Comparison of ENCODE assay signal across 29 cellular contexts in the genomic region with DNA sequence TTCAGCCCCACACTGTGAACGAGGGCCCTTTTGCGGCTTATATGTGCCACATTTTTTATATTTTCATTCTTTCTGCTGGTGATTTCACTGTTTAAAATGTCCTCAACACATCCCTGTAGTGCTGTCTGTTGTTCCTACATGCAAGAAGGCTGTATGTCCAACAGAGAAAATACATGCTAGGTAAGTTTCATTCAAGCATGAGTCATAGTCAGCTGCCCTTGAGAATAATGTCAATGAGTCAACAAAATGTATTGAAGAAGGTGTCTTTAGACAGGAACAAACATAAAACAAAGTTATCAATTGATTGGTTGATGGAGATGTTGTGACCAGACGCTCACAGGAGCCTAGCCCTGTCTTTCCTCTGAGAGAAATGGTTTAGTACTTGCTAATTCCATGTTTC.
DNase-seq lines count a peak whose midpoint lies in the region; ATAC-seq and TF ChIP-seq lines count a peak whose summit lies in the region.
"Had no signal": no experiment of that assay in that cellular context is flagged by ENCODE, and none has a peak within 500 bp of the region (broad histone marks: within the 10 kb centered on the region; RNA-seq: fewer than 3 reads in every experiment).

No MANE protein-coding gene starts in this region.

- H2AFZ ChIP-seq in smooth muscle cell (ENCODE audit: low read depth): no peak overlapping the region

- H3K4me3 ChIP-seq in RWPE2 (ENCODE audit: severe bottlenecking) (no peak overlapping the region), epithelial cell of proximal tubule (ENCODE audit: low read depth, low read length) (no peak overlapping the region), smooth muscle cell (no peak overlapping the region), mucosa of descending colon (no peak overlapping the region)
- H3K4me3 ChIP-seq: cardiac muscle cell, GM12878, lung, psoas muscle, thoracic aorta had no signal

- no peak overlapping the region for H3K4me2 ChIP-seq in smooth muscle cell

- no peak overlapping the region for H3K27ac ChIP-seq in RWPE2 (ENCODE audit: poor library complexity, severe bottlenecking)
- peak overlapping the region; percentile 43 for H3K27ac ChIP-seq in smooth muscle cell (ENCODE audit: low read depth)
- H3K27ac ChIP-seq: cardiac muscle cell, psoas muscle, thoracic aorta had no signal

- ATAC-seq in RWPE2 (ENCODE audit: low read depth) (peak; percentile 71), mucosa of descending colon (no peak), HG02840 (IDR thresholded peaks at IDR 0.05; ENCODE audit: low FRiP score, unreplicated experiment) (no peak)
- ATAC-seq: CD8-positive, alpha-beta T cell; GM12878; psoas muscle; T-cell had no signal

- H3K79me2 ChIP-seq in smooth muscle cell (ENCODE audit: low read depth): no peaks in the 10 kb centered on the region

- DNase-seq in NCI-H510A treated with DMSO at 0.1 percent for 48 hours (lab: John Stamatoyannopoulos, UW) (peak; percentile 32), NCI-H510A (lab: John Stamatoyannopoulos, UW) (no peak), RWPE2 (ENCODE audit: low spot score) (no peak), epithelial cell of proximal tubule (ENCODE audit: low read depth) (peak; percentile 36), smooth muscle cell (lab: John Stamatoyannopoulos, UW; ENCODE audit: unreplicated experiment) (no peak), mucosa of descending colon (no peak), NCI-H2107 treated with DMSO at 0.1 percent for 48 hours (lab: John Stamatoyannopoulos, UW; ENCODE audit: unreplicated experiment) (no peak)
- DNase-seq: 8988T; activated CD4-positive, alpha-beta T cell treated with anti-CD3 and anti-CD28 coated beads for 1 hour; activated gamma-delta T cell treated with Interleukin-2 at 50 U/mL for 16 hours; activated T-cell treated with anti-CD3 and anti-CD28 coated beads, Interleukin-2, amount 50 U/mL, for 1 hour; AML-193; CD8-positive, alpha-beta T cell; DMS79 treated with DMSO at 0.1 percent for 48 hours; hippocampal formation; kidney; NCI-H1105; NCI-H2081 treated with DMSO at 0.1 percent for 48 hours; NCI-H524 treated with DMSO at 0.1 percent for 48 hours; psoas muscle; small intestine; stimulated activated CD4-positive, alpha-beta T cell treated with anti-CD3 and anti-CD28 coated beads, Interleukin-4, amount 100 ng/mL, for 24 hours; stimulated activated naive CD4-positive, alpha-beta T cell treated with Interleukin-2 at 50 U/mL for 16 hours; T-cell had no signal

- H3K36me3 ChIP-seq in RWPE2 (ENCODE audit: low read depth): no peaks in the 10 kb centered on the region
- no peaks in the 10 kb centered on the region for H3K36me3 ChIP-seq in smooth muscle cell (ENCODE audit: low read depth)
- H3K36me3 ChIP-seq in mucosa of descending colon (ENCODE audit: low read depth): no peaks in the 10 kb centered on the region
- H3K36me3 ChIP-seq: cardiac muscle cell, thoracic aorta had no signal

- no peak for TF ChIP-seq CTCF in RWPE2 (IDR thresholded peaks at IDR 0.05; ENCODE audit: poor library complexity, severe bottlenecking)
- no peak for TF ChIP-seq CTCF in epithelial cell of proximal tubule (conservative IDR thresholded peaks at IDR 0.05; ENCODE audit: low read depth, low read length)
- TF ChIP-seq CTCF in smooth muscle cell (IDR thresholded peaks at IDR 0.05; ENCODE audit: borderline replicate concordance, insufficient read depth, poor library complexity, severe bottlenecking): no peak
- TF ChIP-seq CTCF in mucosa of descending colon (IDR thresholded peaks at IDR 0.05): no peak

- H3K4me1 ChIP-seq in RWPE2 (ENCODE audit: insufficient read depth, poor library complexity, severe bottlenecking) (no peaks in the 10 kb centered on the region), smooth muscle cell (ENCODE audit: low read depth) (no peaks in the 10 kb centered on the region), mucosa of descending colon (ENCODE audit: low read depth) (no peaks in the 10 kb centered on the region)
- H3K4me1 ChIP-seq: psoas muscle had no signal

- H3F3A ChIP-seq in smooth muscle cell (ENCODE audit: low read depth): no peaks in the 10 kb centered on the region

- intact Hi-C loops in mucosa of descending colon (cut with DNase I, micrococcal nuclease): no loop called here

- no peaks in the 10 kb centered on the region for H3K9me3 ChIP-seq in RWPE2 (ENCODE audit: severe bottlenecking)
- no peaks in the 10 kb centered on the region for H3K9me3 ChIP-seq in smooth muscle cell (replicated peaks; ENCODE audit: low read depth)
- no peaks in the 10 kb centered on the region for H3K9me3 ChIP-seq in mucosa of descending colon
- H3K9me3 ChIP-seq: psoas muscle, thoracic aorta had no signal

- H3K27me3 ChIP-seq in RWPE2 (ENCODE audit: insufficient read depth, poor library complexity, severe bottlenecking) (no peaks in the 10 kb centered on the region), smooth muscle cell (ENCODE audit: low read depth) (no peaks in the 10 kb centered on the region)
- H3K27me3 ChIP-seq: cardiac muscle cell had no signal

- H4K20me1 ChIP-seq in smooth muscle cell (ENCODE audit: low read depth): no peaks in the 10 kb centered on the region

- 83% methylated on average over 3 of the region's 3 CpGs for WGBS in smooth muscle cell (ENCODE audit: low lambda C conversion rate)

- no peak overlapping the region for H3K9ac ChIP-seq in smooth muscle cell (ENCODE audit: low read depth)

Comparison
In these comparisons a context has a peak if more than half of its experiments do, and no peak if none do; other contexts are left out.
1. DNase-seq: peak in NCI-H510A treated with DMSO at 0.1 percent for 48 hours (single experiment) and epithelial cell of proximal tubule (single experiment); none in NCI-H510A (single experiment), RWPE2 (single experiment), smooth muscle cell (single experiment), mucosa of descending colon (0 of 3) and NCI-H2107 treated with DMSO at 0.1 percent for 48 hours (single experiment).